32 cellular contexts compared by ENCODE assay signal in the genomic region with DNA sequence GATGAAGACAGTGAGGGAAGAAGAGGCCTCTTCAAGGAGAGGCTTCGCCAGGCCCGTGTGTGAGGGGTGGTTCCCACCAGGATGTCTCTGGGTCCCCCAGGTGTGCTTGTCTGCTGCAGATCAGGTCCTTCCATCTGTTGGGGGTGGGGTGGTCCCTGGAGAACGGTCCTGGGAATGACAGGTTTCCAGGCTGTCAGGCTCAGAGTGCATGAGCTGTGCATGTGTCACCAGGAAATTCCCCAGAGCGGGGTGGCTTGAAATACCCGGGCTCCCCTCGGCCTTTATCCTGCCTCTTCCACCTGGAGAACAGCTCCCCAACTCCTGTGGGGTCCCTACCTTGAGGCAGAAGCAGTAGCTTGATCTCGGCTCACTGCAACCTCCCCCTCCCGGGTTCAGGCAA.
DNase-seq lines count a peak whose midpoint lies in the region; FAIRE-seq and TF ChIP-seq lines count a peak whose summit lies in the region.
"Had no signal": no experiment of that assay in that cellular context is flagged by ENCODE, and none has a peak within 500 bp of the region (broad histone marks: within the 10 kb centered on the region; RNA-seq: fewer than 3 reads in every experiment).

No MANE protein-coding gene starts in this region.

- no peaks in the 10 kb centered on the region for H3K4me1 Mint-ChIP-seq in MCF 10A (ENCODE audit: insufficient read depth, unreplicated experiment)
- H3K4me1 Mint-ChIP-seq: memory B cell had no signal

- no peak overlapping the region for H3K4me2 ChIP-seq in mammary epithelial cell (ENCODE audit: insufficient read depth, low read depth, low read length)

- H3K27me3 ChIP-seq in mammary epithelial cell (ENCODE audit: insufficient read depth, low read length), result no peaks in the 10 kb centered on the region
- H3K27me3 ChIP-seq: right atrium auricular region had no signal

- no peak overlapping the region for H2AFZ ChIP-seq in mammary epithelial cell (ENCODE audit: low read depth, low read length)

- H3K79me2 ChIP-seq in mammary epithelial cell (ENCODE audit: insufficient read depth, low read length), result no peaks in the 10 kb centered on the region

- POLR2A ChIA-PET in MCF 10A (lab: Yijun Ruan, JAX), result interaction anchor here (1.1 kb wide), 1 partner anchor 507 kb away, joined by 4 read pairs; no protein-coding TSS in a partner anchor

- H3K27ac Mint-ChIP-seq in MCF 10A (ENCODE audit: low read depth, unreplicated experiment), result no peak overlapping the region
- H3K27ac Mint-ChIP-seq: activated naive CD8-positive, alpha-beta T cell; activated T-helper 2 cell treated with anti-CD3 and anti-CD28 coated beads, Interferon-gamma antibody, Interleukin-2, Interleukin-4, amounts not matched to agents 10 μg/mL and 5 μg/mL and 100 μg/mL, durations not matched to agents 14 hours and 24 hours and 36 hours; CD4-positive, alpha-beta T cell; memory B cell had no signal

- H3K36me3 ChIP-seq in mammary epithelial cell (ENCODE audit: insufficient read depth, low read length), result no peaks in the 10 kb centered on the region
- H3K36me3 ChIP-seq: breast epithelium, gastroesophageal sphincter, right atrium auricular region had no signal

- H4K20me1 ChIP-seq in mammary epithelial cell (ENCODE audit: insufficient read depth, low read length), result no peaks in the 10 kb centered on the region

- H3K27me3 Mint-ChIP-seq in MCF 10A (ENCODE audit: insufficient read depth, unreplicated experiment), result no peaks in the 10 kb centered on the region

- H3K27ac ChIP-seq in mammary epithelial cell (ENCODE audit: insufficient read depth, low read depth, low read length) (no peak overlapping the region), caudate nucleus (ENCODE audit: low read depth, low read length) (no peak overlapping the region)
- H3K27ac ChIP-seq: breast epithelium, gastroesophageal sphincter, right atrium auricular region, VCaP had no signal

- intact Hi-C loops in mammary epithelial cell (cut with micrococcal nuclease), result no loop called here
- intact Hi-C loops in MCF 10A (cut with micrococcal nuclease), result no loop called here

- H3K4me1 ChIP-seq in mammary epithelial cell (ENCODE audit: insufficient read depth, low read length), result no peaks in the 10 kb centered on the region
- H3K4me1 ChIP-seq: breast epithelium, gastroesophageal sphincter, right atrium auricular region had no signal

- no peak overlapping the region for H3K9ac ChIP-seq in mammary epithelial cell (ENCODE audit: insufficient read depth, low read length)

- DNase-seq in mammary epithelial cell (peak; percentile 59), MCF 10A (ENCODE audit: unreplicated experiment) (no peak), RCC 7860 (ENCODE audit: low spot score) (peak; percentile 37), glomerular visceral epithelial cell (ENCODE audit: extremely low spot score) (peak; percentile 21), NCI-H510A (lab: John Stamatoyannopoulos, UW) (no peak), caudate nucleus (lab: John Stamatoyannopoulos, UW) (no peak), SIG-M5 (lab: John Stamatoyannopoulos, UW) (no peak), NCI-H187 treated with DMSO at 0.1 percent for 48 hours (lab: John Stamatoyannopoulos, UW) (no peak)
- DNase-seq: activated CD4-positive, alpha-beta T cell treated with anti-CD3 and anti-CD28 coated beads for 4 hours; activated T-cell treated with anti-CD3 and anti-CD28 coated beads for 4 hours; CD4-positive, alpha-beta T cell; hippocampal formation; left colon; NCI-H1436; NCI-H2081 treated with DMSO at 0.1 percent for 48 hours; NCI-H345; NCI-H774; small intestine; stimulated activated naive CD4-positive, alpha-beta T cell treated with Interleukin-2 at 50 U/mL for 16 hours had no signal

- CTCF ChIA-PET in mammary epithelial cell (lab: Charles Lee; ENCODE audit: low non-redundant PET) (no interaction called here), MCF 10A (lab: Yijun Ruan, JAX) (interaction anchor here (0.7 kb wide), 1 partner anchor 916 kb away, joined by 3 read pairs; no protein-coding TSS in a partner anchor)

- BruUV-seq in mammary epithelial cell (replicated peaks; lab: Mats Ljungman, UMichigan) (no TSS peak), MCF 10A (replicated peaks; lab: Mats Ljungman, UMichigan) (no TSS peak)

- H3K4me3 Mint-ChIP-seq in MCF 10A (ENCODE audit: unreplicated experiment), result no peak overlapping the region
- H3K4me3 Mint-ChIP-seq: activated naive CD8-positive, alpha-beta T cell; CD4-positive, alpha-beta T cell; memory B cell had no signal

- TF ChIP-seq CTCF in mammary epithelial cell (conservative IDR thresholded peaks at IDR 0.05 in 1 of 2, IDR thresholded peaks at IDR 0.05 in 1 of 2; ENCODE audit: extremely low read depth in 1 of 2, insufficient read depth in 1 of 2, low read depth in 1 of 2, low read length in 2 of 2) (no peak), MCF 10A (IDR thresholded peaks at IDR 0.05; ENCODE audit: unreplicated experiment) (no peak)

- no peaks in the 10 kb centered on the region for H3K9me3 ChIP-seq in mammary epithelial cell (replicated peaks; ENCODE audit: insufficient read depth, low read length)
- H3K9me3 ChIP-seq: breast epithelium, gastroesophageal sphincter, right atrium auricular region had no signal

- in situ Hi-C loops in mammary epithelial cell (cut with MboI; ENCODE audit: low sequenced_read_pairs in 2 of 2), result no loop called here

- FAIRE-seq in RCC 7860 (lab: Jason Lieb, UNC), result no peak
- FAIRE-seq: A204.1, colon, D721Med, endothelial cell of umbilical vein, GM18507, H1, small intestine had no signal

- H3K9me3 Mint-ChIP-seq in MCF 10A (ENCODE audit: unreplicated experiment), result no peaks in the 10 kb centered on the region
- H3K9me3 Mint-ChIP-seq: activated T-helper 2 cell treated with anti-CD3 and anti-CD28 coated beads, Interferon-gamma antibody, Interleukin-2, Interleukin-4, amounts not matched to agents 10 μg/mL and 5 μg/mL and 100 μg/mL, durations not matched to agents 14 hours and 24 hours and 36 hours; CD4-positive, alpha-beta T cell; memory B cell had no signal

- dilution Hi-C loops in mammary epithelial cell (cut with HindIII; ENCODE audit: low sequenced_read_pairs), result no loop called here

- H3K4me3 ChIP-seq in mammary epithelial cell (replicated peaks in 1 of 3; ENCODE audit: insufficient read depth in 1 of 3, low read depth in 2 of 3, low read length in 3 of 3), result no peak overlapping the region
- H3K4me3 ChIP-seq: breast epithelium, gastroesophageal sphincter, right atrium auricular region had no signal

- no peaks in the 10 kb centered on the region for H3K36me3 Mint-ChIP-seq in MCF 10A (ENCODE audit: insufficient read depth, unreplicated experiment)
- H3K36me3 Mint-ChIP-seq: activated naive CD8-positive, alpha-beta T cell; memory B cell had no signal

- 93% methylated on average over 2 of the region's 8 CpGs for WGBS in mammary epithelial cell (ENCODE audit: low coverage, missing lambda C conversion rate)

Comparison
In these comparisons a context has a peak if more than half of its experiments do, and no peak if none do; other contexts are left out.
1. DNase-seq: peak in mammary epithelial cell (single experiment), RCC 7860 (single experiment) and glomerular visceral epithelial cell (single experiment); none in MCF 10A (single experiment), NCI-H510A (single experiment), caudate nucleus (0 of 61), SIG-M5 (single experiment) and NCI-H187 treated with DMSO at 0.1 percent for 48 hours (single experiment).